In the genomic region with DNA sequence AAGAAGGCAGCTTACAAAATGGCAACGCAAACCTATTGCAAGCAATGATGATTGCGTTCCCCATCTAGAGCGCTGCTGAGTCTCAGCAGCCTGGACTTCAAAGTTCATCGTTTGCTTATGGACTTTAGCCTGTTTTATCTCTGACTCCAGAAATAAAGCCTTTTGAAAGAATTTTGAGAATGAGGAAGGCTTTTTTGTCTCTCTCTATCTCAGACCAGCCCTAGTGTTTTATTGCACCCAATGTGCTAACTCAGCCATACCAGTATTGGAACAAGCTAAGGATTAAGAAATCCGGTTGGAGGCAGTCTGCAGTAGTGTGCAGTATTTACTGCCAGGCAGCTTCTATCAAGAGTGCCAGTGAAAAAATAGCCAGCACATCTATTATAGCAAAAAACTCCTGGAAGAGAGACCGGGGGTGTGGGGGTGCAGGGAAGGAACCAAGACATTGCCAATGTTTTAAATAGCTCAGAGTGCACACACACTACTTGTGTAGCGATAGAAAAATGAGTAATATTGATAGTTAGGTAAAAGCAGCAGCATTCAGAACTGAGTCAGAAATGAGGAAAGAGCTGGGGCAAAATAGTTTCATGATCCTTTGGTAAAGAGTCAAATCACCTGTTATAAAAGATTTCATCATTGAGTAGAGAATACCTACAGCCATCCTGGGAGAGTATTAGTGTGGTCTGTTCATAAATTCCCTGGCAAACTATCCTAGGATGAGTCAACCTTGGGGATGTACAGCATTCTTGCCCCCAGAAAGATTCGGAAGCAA, we compare ENCODE assay signal across 12 cellular contexts.
DNase-seq lines count a peak whose midpoint lies in the region; ATAC-seq, FAIRE-seq and TF ChIP-seq lines count a peak whose summit lies in the region.
"Had no signal": no experiment of that assay in that cellular context is flagged by ENCODE, and none has a peak within 500 bp of the region (broad histone marks: within the 10 kb centered on the region; RNA-seq: fewer than 3 reads in every experiment).

No MANE protein-coding gene starts in this region.

- TF ChIP-seq CTCF in nephron progenitor cell (IDR thresholded peaks at IDR 0.05): no peak

- DNase-seq in Right ventricle myocardium superior (no peak), cardiac septum (ENCODE audit: low spot score) (no peak), HuH-7.5 (ENCODE audit: low spot score) (peak; percentile 29), right cardiac atrium (no peak), urothelium cell line (ENCODE audit: low spot score) (peak; percentile 46), NCI-H2107 (lab: John Stamatoyannopoulos, UW) (no peak), nephron progenitor cell (no peak), HEK293T (ENCODE audit: extremely low spot score) (no peak)
- DNase-seq: ACHN; activated CD4-positive, alpha-beta T cell treated with anti-CD3 and anti-CD28 coated beads for 4 hours; NCI-H1694 had no signal

- H3K27me3 ChIP-seq in right cardiac atrium (ENCODE audit: control insufficient read depth, insufficient read depth): no peaks in the 10 kb centered on the region
- H3K27me3 ChIP-seq: Peyer's patch had no signal

- peaks cover 23% of the 10 kb centered on the region for H3K36me3 Mint-ChIP-seq in nephron progenitor cell (ENCODE audit: low read depth)

- CTCF ChIA-PET in HEK293T (lab: Yijun Ruan, JAX): interaction anchor here (0.6 kb wide), 1 partner anchor 1733 kb away, joined by 5 read pairs; no protein-coding TSS in a partner anchor

- no peak overlapping the region for H3K27ac ChIP-seq in right cardiac atrium (ENCODE audit: low read length)

- no peak overlapping the region for H3K4me3 ChIP-seq in right cardiac atrium (ENCODE audit: low read length)
- H3K4me3 ChIP-seq: Peyer's patch had no signal

- 63% methylated on average over 8 of the region's 8 CpGs for WGBS in right cardiac atrium

- no peak overlapping the region for H3K4me3 Mint-ChIP-seq in nephron progenitor cell

- FAIRE-seq in urothelium cell line (lab: Jason Lieb, UNC): peak; percentile 69

- H3K9me3 Mint-ChIP-seq in nephron progenitor cell: peaks cover 30% of the 10 kb centered on the region

- ATAC-seq in Right ventricle myocardium superior (ENCODE audit: poor library complexity) (peak; percentile 82), right cardiac atrium (peak; percentile 51 to 68)

- POLR2A ChIA-PET in HEK293T (lab: Yijun Ruan, JAX): no interaction called here

- no peaks in the 10 kb centered on the region for H3K9me3 ChIP-seq in right cardiac atrium (ENCODE audit: control insufficient read depth, low read length)
- H3K9me3 ChIP-seq: Peyer's patch had no signal

- H3K4me1 ChIP-seq in right cardiac atrium (ENCODE audit: control insufficient read depth, insufficient read depth, low read length): no peaks in the 10 kb centered on the region
- H3K4me1 ChIP-seq: Peyer's patch had no signal

- no peaks in the 10 kb centered on the region for H3K27me3 Mint-ChIP-seq in nephron progenitor cell (ENCODE audit: low read depth, poor library complexity)

- peaks cover 7% of the 10 kb centered on the region for H3K4me1 Mint-ChIP-seq in nephron progenitor cell

- intact Hi-C loops in Right ventricle myocardium superior (cut with DNase I): no loop called here
- intact Hi-C loops in cardiac septum (cut with DNase I): no loop called here
- intact Hi-C loops in right cardiac atrium (cut with DNase I): no loop called here

- H3K27ac Mint-ChIP-seq in nephron progenitor cell: no peak overlapping the region

TF ChIP-seq in HEK293T, 16 proteins besides CTCF, POLR2A, EP300 and RAD21:
- TF ChIP-seq L3MBTL2 (conservative IDR thresholded peaks at IDR 0.05) (no peak), FOXA1 (IDR thresholded peaks at IDR 0.05) (no peak)
- TF ChIP-seq, protein P1, sequence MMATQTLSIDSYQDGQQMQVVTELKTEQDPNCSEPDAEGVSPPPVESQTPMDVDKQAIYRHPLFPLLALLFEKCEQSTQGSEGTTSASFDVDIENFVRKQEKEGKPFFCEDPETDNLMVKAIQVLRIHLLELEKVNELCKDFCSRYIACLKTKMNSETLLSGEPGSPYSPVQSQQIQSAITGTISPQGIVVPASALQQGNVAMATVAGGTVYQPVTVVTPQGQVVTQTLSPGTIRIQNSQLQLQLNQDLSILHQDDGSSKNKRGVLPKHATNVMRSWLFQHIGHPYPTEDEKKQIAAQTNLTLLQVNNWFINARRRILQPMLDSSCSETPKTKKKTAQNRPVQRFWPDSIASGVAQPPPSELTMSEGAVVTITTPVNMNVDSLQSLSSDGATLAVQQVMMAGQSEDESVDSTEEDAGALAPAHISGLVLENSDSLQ (IDR thresholded peaks at IDR 0.05): no peak

Comparison
In these comparisons a context has a peak if more than half of its experiments do, and no peak if none do; other contexts are left out.
1. DNase-seq: peak in HuH-7.5 (single experiment) and urothelium cell line (single experiment); none in Right ventricle myocardium superior (single experiment), cardiac septum (single experiment), right cardiac atrium (0 of 3), NCI-H2107 (single experiment), nephron progenitor cell (single experiment) and HEK293T (single experiment).